Comparison of ENCODE assay signal across 17 cellular contexts in genomic region chr19:2537544-2537943, GRCh38.
DNase-seq lines count a peak whose midpoint lies in the region; ATAC-seq and TF ChIP-seq lines count a peak whose summit lies in the region.
"Had no signal": no experiment of that assay in that cellular context is flagged by ENCODE, and none has a peak within 500 bp of the region (broad histone marks: within the 10 kb centered on the region; RNA-seq: fewer than 3 reads in every experiment).

No MANE protein-coding gene starts in this region.

- DNase-seq in Right ventricle myocardium superior (peak; percentile 17), cardiac septum (ENCODE audit: low spot score) (no peak), IMR-90 (no peak), KG1 (lab: John Stamatoyannopoulos, UW) (no peak), dermis blood vessel endothelial cell (no peak)
- peak; percentile 46 for DNase-seq in activated CD8-positive, alpha-beta T cell treated with anti-CD3 and anti-CD28 coated beads for 36 hours
- peak; percentile 24 to 38 for DNase-seq in stimulated activated CD8-positive, alpha-beta memory T cell treated with anti-CD3 and anti-CD28 coated beads, Interleukin-15, amount 100 ng/mL, for 48 hours (ENCODE audit: low read depth in 2 of 2)
- DNase-seq: activated CD4-positive, alpha-beta T cell treated with anti-CD3 and anti-CD28 coated beads, Interleukin-2, amount 50 U/mL, for 1 hour; CD8-positive, alpha-beta T cell; erythroblast; kidney glomerular epithelial cell; naive B cell; NCI-H1048; NCI-H2081; testis had no signal

- no peak overlapping the region for H3K14ac ChIP-seq in IMR-90 (replicated peaks; ENCODE audit: low read depth, low read length)

- no peak overlapping the region for H4K8ac ChIP-seq in IMR-90 (ENCODE audit: low read depth in 2 of 2, low read length in 2 of 2)

- H3K9me3 Mint-ChIP-seq in activated CD8-positive, alpha-beta T cell treated with anti-CD3 and anti-CD28 coated beads for 36 hours = peaks cover 2% of the 10 kb centered on the region
- H3K9me3 Mint-ChIP-seq: CD8-positive, alpha-beta T cell had no signal

- H4K91ac ChIP-seq in IMR-90 (ENCODE audit: insufficient read depth, low read depth, low read length) = no peak overlapping the region; the same call in 1 of the 2 replicates

- no peak overlapping the region for H3K27ac ChIP-seq in IMR-90 (ENCODE audit: insufficient read depth, low read length)
- H3K27ac ChIP-seq: testis had no signal

- H3K4me3 ChIP-seq in IMR-90 (ENCODE audit: insufficient read depth, low read depth, low read length) = no peak overlapping the region
- H3K4me3 ChIP-seq: HAP-1, testis had no signal

- H3K4me2 ChIP-seq in IMR-90 (ENCODE audit: low read depth, low read length) = no peak overlapping the region

- no peak overlapping the region for H2BK20ac ChIP-seq in IMR-90 (ENCODE audit: low read depth, low read length)

- H3K4me1 Mint-ChIP-seq in activated CD8-positive, alpha-beta T cell treated with anti-CD3 and anti-CD28 coated beads for 36 hours (ENCODE audit: low read depth) = peaks cover 32% of the 10 kb centered on the region

- no peak overlapping the region for H2BK120ac ChIP-seq in IMR-90 (ENCODE audit: low read depth, low read length)

- H2AK5ac ChIP-seq in IMR-90 (ENCODE audit: low read depth, low read length) = 0 out of 2 replicates have a peak overlapping the region, but pooled peaks have one; percentile 58

- peaks cover 4 to 21% of the 10 kb centered on the region in 2 experiments; a peak in 3 of 4 replicates for H3K79me1 ChIP-seq in IMR-90 (ENCODE audit: low read depth in 1 of 2, low read length in 2 of 2)

- H3K56ac ChIP-seq in IMR-90 (ENCODE audit: extremely low read depth, insufficient read depth, low read length) = no peak overlapping the region

- no peak overlapping the region for H3K27ac Mint-ChIP-seq in activated CD8-positive, alpha-beta T cell treated with anti-CD3 and anti-CD28 coated beads for 36 hours
- H3K27ac Mint-ChIP-seq: CD8-positive, alpha-beta T cell had no signal

- no peaks in the 10 kb centered on the region for H3K36me3 ChIP-seq in IMR-90 (ENCODE audit: control insufficient read depth, insufficient read depth, low read length)
- H3K36me3 ChIP-seq: HAP-1 had no signal

- H4K20me1 ChIP-seq in IMR-90 (ENCODE audit: insufficient read depth, low read length) = no peaks in the 10 kb centered on the region

- no TSS peak for BruUV-seq in IMR-90 (replicated peaks; lab: Mats Ljungman, UMichigan)

- no peak overlapping the region for H2AK9ac ChIP-seq in IMR-90 (replicated peaks; ENCODE audit: low read depth, low read length, poor library complexity)

- H3K27me3 Mint-ChIP-seq in activated CD8-positive, alpha-beta T cell treated with anti-CD3 and anti-CD28 coated beads for 36 hours = no peaks in the 10 kb centered on the region
- H3K27me3 Mint-ChIP-seq: naive B cell had no signal

- in situ Hi-C loops in IMR-90 (cut with MboI; ENCODE audit: low sequenced_read_pairs) = loop anchor here (5.0 kb wide), 1 partner anchor 60 kb away; the partner anchor contains the start of gene GADD45B

- H3K23ac ChIP-seq in IMR-90 (ENCODE audit: low read depth, low read length) = no peak overlapping the region

- H3K9ac ChIP-seq in IMR-90 (ENCODE audit: low read depth, low read length) = no peak overlapping the region

- H3K36me3 Mint-ChIP-seq in activated CD8-positive, alpha-beta T cell treated with anti-CD3 and anti-CD28 coated beads for 36 hours (ENCODE audit: low read depth) = no peaks in the 10 kb centered on the region
- H3K36me3 Mint-ChIP-seq: CD8-positive, alpha-beta T cell had no signal

- no peak overlapping the region for H2AFZ ChIP-seq in IMR-90 (replicated peaks; ENCODE audit: low read length, poor library complexity)

- dilution Hi-C loops in IMR-90 (cut with HindIII; ENCODE audit: low sequenced_read_pairs, unreplicated experiment) = no loop called here

- POLR2A ChIA-PET in IMR-90 (lab: Charles Lee; ENCODE audit: unreplicated experiment) = no interaction called here
- POLR2A ChIA-PET in activated CD8-positive, alpha-beta T cell treated with anti-CD3 and anti-CD28 coated beads for 36 hours (lab: Charles Lee) = interaction anchor here (0.5 kb wide), 1 partner anchor 70 kb away, joined by 3 read pairs; no protein-coding TSS in a partner anchor

- no peak for TF ChIP-seq RAD21 in IMR-90 (IDR thresholded peaks at IDR 0.05; ENCODE audit: low read length)

- ATAC-seq in Right ventricle myocardium superior (ENCODE audit: poor library complexity) (no peak), IMR-90 (ENCODE audit: low read depth) (no peak), HG02798 (IDR thresholded peaks at IDR 0.05; ENCODE audit: poor library complexity, unreplicated experiment) (no peak)
- peak; percentile 42 for ATAC-seq in activated CD8-positive, alpha-beta T cell treated with anti-CD3 and anti-CD28 coated beads for 36 hours
- ATAC-seq: CD8-positive, alpha-beta T cell had no signal

- no peak overlapping the region for H3K4me3 Mint-ChIP-seq in activated CD8-positive, alpha-beta T cell treated with anti-CD3 and anti-CD28 coated beads for 36 hours
- H3K4me3 Mint-ChIP-seq: CD8-positive, alpha-beta T cell; naive B cell had no signal

- no peak overlapping the region for H2BK15ac ChIP-seq in IMR-90 (ENCODE audit: low read depth, low read length)

- no peak overlapping the region for H3K18ac ChIP-seq in IMR-90 (ENCODE audit: low read depth, low read length)

- peaks cover 18% of the 10 kb centered on the region for H3K4me1 ChIP-seq in IMR-90 (ENCODE audit: control insufficient read depth, insufficient read depth, low read length)

- no peak overlapping the region for H4K5ac ChIP-seq in IMR-90 (ENCODE audit: low read depth, low read length)

- H2BK5ac ChIP-seq in IMR-90 (ENCODE audit: low read depth, low read length, poor library complexity, severe bottlenecking) = no peak overlapping the region

- intact Hi-C loops in Right ventricle myocardium superior (cut with DNase I) = no loop called here
- intact Hi-C loops in cardiac septum (cut with DNase I) = no loop called here
- intact Hi-C loops in IMR-90 (cut with micrococcal nuclease) = no loop called here
- intact Hi-C loops in activated CD8-positive, alpha-beta T cell treated with anti-CD3 and anti-CD28 coated beads for 36 hours (cut with micrococcal nuclease) = no loop called here

- no peak for TF ChIP-seq POLR2A in IMR-90 (IDR thresholded peaks at IDR 0.05; ENCODE audit: low read depth, low read length)

- peaks cover 10% of the 10 kb centered on the region for H3K9me3 ChIP-seq in IMR-90 (ENCODE audit: control insufficient read depth, insufficient read depth, low read length)
- H3K9me3 ChIP-seq: testis had no signal

- H3K9me1 ChIP-seq in IMR-90 (ENCODE audit: insufficient read depth, low read length) = peaks cover 5% of the 10 kb centered on the region

- no CpG with 5 or more reads among the region's 9 CpGs for WGBS in IMR-90 (ENCODE audit: extremely low coverage in 2 of 2, insufficient read length in 1 of 2), 2 experiments

- no peaks in the 10 kb centered on the region for H3K27me3 ChIP-seq in IMR-90 (ENCODE audit: control insufficient read depth, insufficient read depth, low read length)
- H3K27me3 ChIP-seq: testis had no signal

- CTCF ChIA-PET in IMR-90 (lab: Yijun Ruan, JAX) = no interaction called here
- CTCF ChIA-PET in activated CD8-positive, alpha-beta T cell treated with anti-CD3 and anti-CD28 coated beads for 36 hours (lab: Charles Lee) = interaction anchor here (0.7 kb wide), 1 partner anchor 13 kb away, joined by 3 read pairs; no protein-coding TSS in a partner anchor

- no peak for TF ChIP-seq CTCF in IMR-90 (conservative IDR thresholded peaks at IDR 0.05; ENCODE audit: low read depth, low read length)
- TF ChIP-seq CTCF in activated CD8-positive, alpha-beta T cell treated with anti-CD3 and anti-CD28 coated beads for 36 hours (IDR thresholded peaks at IDR 0.05) = no peak

- H3K4ac ChIP-seq in IMR-90 (ENCODE audit: low read depth, low read length) = no peak overlapping the region

TF ChIP-seq in IMR-90, 13 proteins besides CTCF, POLR2A, EP300 and RAD21:
- TF ChIP-seq MXI1 (IDR thresholded peaks at IDR 0.05; ENCODE audit: borderline replicate concordance, low read depth, low read length) (no peak), USF2 (IDR thresholded peaks at IDR 0.05; ENCODE audit: low read depth, low read length) (no peak), NFE2L2 (IDR thresholded peaks at IDR 0.05; ENCODE audit: low read depth, low read length) (no peak), RCOR1 (IDR thresholded peaks at IDR 0.05; ENCODE audit: insufficient replicate concordance, low read length) (no peak), ELK1 (IDR thresholded peaks at IDR 0.05; ENCODE audit: borderline replicate concordance, low read depth, low read length) (no peak), CEBPB (IDR thresholded peaks at IDR 0.05; ENCODE audit: low read depth, low read length) (no peak), MAZ (IDR thresholded peaks at IDR 0.05; ENCODE audit: borderline replicate concordance, low read depth, low read length) (no peak), CHD1 (IDR thresholded peaks at IDR 0.05; ENCODE audit: low read depth, low read length) (no peak), MAFK (IDR thresholded peaks at IDR 0.05; ENCODE audit: low read depth, low read length) (no peak), BHLHE40 (IDR thresholded peaks at IDR 0.05; ENCODE audit: low read depth, low read length) (no peak), FOS (IDR thresholded peaks at IDR 0.05; ENCODE audit: low read depth, low read length) (no peak), SMC3 (IDR thresholded peaks at IDR 0.05; ENCODE audit: low read depth, low read length) (no peak), RFX5 (IDR thresholded peaks at IDR 0.05; ENCODE audit: low read depth, low read length) (no peak)

Comparison
In these comparisons a context has a peak if more than half of its experiments do, and no peak if none do; other contexts are left out.
1. DNase-seq: peak in Right ventricle myocardium superior (single experiment), activated CD8-positive, alpha-beta T cell treated with anti-CD3 and anti-CD28 coated beads for 36 hours (single experiment) and stimulated activated CD8-positive, alpha-beta memory T cell treated with anti-CD3 and anti-CD28 coated beads, Interleukin-15, amount 100 ng/mL, for 48 hours (2 of 2); none in cardiac septum (single experiment), IMR-90 (single experiment), KG1 (single experiment) and dermis blood vessel endothelial cell (single experiment).